Comparison of ENCODE assay signal across 8 cellular contexts in genomic region chr7:97971120-97971989, GRCh38. TPM values are rescaled to one million over a fixed set of nuclear protein-coding genes. Genes with fewer than 3 reads are reported as not detected.
DNase-seq lines count a peak whose midpoint lies in the region; ATAC-seq and TF ChIP-seq lines count a peak whose summit lies in the region.

No MANE protein-coding gene starts in this region.

- H3K36me3 Mint-ChIP-seq in dendritic cell treated with granulocyte-macrophage colony-stimulating factor and Interleukin-4, amounts not matched to agents 40 ng/mL and 50 ng/mL, for 4 days (ENCODE audit: low read depth): peaks cover 34% of the 10 kb centered on the region

- H3K27me3 Mint-ChIP-seq in dendritic cell treated with granulocyte-macrophage colony-stimulating factor and Interleukin-4, amounts not matched to agents 40 ng/mL and 50 ng/mL, for 4 days: peaks cover 6% of the 10 kb centered on the region

- no peak for TF ChIP-seq POLR2A in lower leg skin (IDR thresholded peaks at IDR 0.05)

- H3K36me3 ChIP-seq in SJSA1: no peaks in the 10 kb centered on the region

- peak overlapping the region; percentile 86 for H3K27ac Mint-ChIP-seq in dendritic cell treated with granulocyte-macrophage colony-stimulating factor and Interleukin-4, amounts not matched to agents 40 ng/mL and 50 ng/mL, for 4 days

- 29 to 30% methylated on average over 26 of the region's 26 CpGs for WGBS in lower leg skin, 2 donors

- peak; percentile 36 for ATAC-seq in GM19372 (IDR thresholded peaks at IDR 0.05; ENCODE audit: low read depth, unreplicated experiment)
- peak; percentile 31 for ATAC-seq in HG03439 (IDR thresholded peaks at IDR 0.05; ENCODE audit: unreplicated experiment)
- ATAC-seq in stimulated activated naive CD8-positive, alpha-beta T cell treated with anti-CD3 and anti-CD28 coated beads, Interleukin-15, Interleukin-2, amounts not matched to agents 100 U/mL and 50 U/mL, for 24 hours: peak; percentile 44

- DNase-seq in D341Med (ENCODE audit: low spot score): peak; percentile 25
- DNase-seq in SJSA1 (ENCODE audit: low read depth in 1 of 2, low spot score in 2 of 2): peak in 1 of 2 experiments; percentile 31
- DNase-seq in lower leg skin (ENCODE audit: low spot score in 2 of 2): no peak
- DNase-seq in stimulated activated naive CD8-positive, alpha-beta T cell treated with anti-CD3 and anti-CD28 coated beads, Interleukin-15, Interleukin-2, amounts not matched to agents 100 U/mL and 50 U/mL, for 24 hours: peak; percentile 11
- no peak for DNase-seq in cerebellum (ENCODE audit: low spot score)

- peaks cover 17% of the 10 kb centered on the region for H3K4me1 Mint-ChIP-seq in dendritic cell treated with granulocyte-macrophage colony-stimulating factor and Interleukin-4, amounts not matched to agents 40 ng/mL and 50 ng/mL, for 4 days (ENCODE audit: low read depth)

- intact Hi-C loops in dendritic cell treated with granulocyte-macrophage colony-stimulating factor and Interleukin-4, amounts not matched to agents 40 ng/mL and 50 ng/mL, for 4 days (cut with micrococcal nuclease): loop anchor here (5.0 kb wide), 1 partner anchor 854 kb away; the partner anchor contains the start of gene SDHAF3
- intact Hi-C loops in lower leg skin (cut with DNase I; ENCODE audit: low total_unique reads): loop anchor here (5.0 kb wide), 1 partner anchor 99 kb away; the partner anchor contains the start of gene ASNS

- peak overlapping the region; percentile 80 for H3K4me3 Mint-ChIP-seq in dendritic cell treated with granulocyte-macrophage colony-stimulating factor and Interleukin-4, amounts not matched to agents 40 ng/mL and 50 ng/mL, for 4 days

- no peak overlapping the region for H3K27ac ChIP-seq in SJSA1

- H3K4me3 ChIP-seq in SJSA1 (peak overlapping the region; percentile 72), lower leg skin (ENCODE audit: low read depth, poor library complexity, severe bottlenecking) (peak overlapping the region; percentile 99)

- H3K4me1 ChIP-seq in SJSA1 (replicated peaks): peaks cover 3% of the 10 kb centered on the region

- H3K27me3 ChIP-seq in SJSA1 (replicated peaks): no peaks in the 10 kb centered on the region

- no peaks in the 10 kb centered on the region for H3K9me3 ChIP-seq in SJSA1 (replicated peaks)

- peaks cover 12% of the 10 kb centered on the region for H3K9me3 Mint-ChIP-seq in dendritic cell treated with granulocyte-macrophage colony-stimulating factor and Interleukin-4, amounts not matched to agents 40 ng/mL and 50 ng/mL, for 4 days

- no peak for TF ChIP-seq CTCF in lower leg skin (IDR thresholded peaks at IDR 0.05)

RNA-seq across cellular contexts. Expression of gene OCM2, which starts 18.6 kb away (rescaled TPM):
- total RNA-seq in SJSA1 (2014; rRNA removed; shearing (Covaris generic)): not detected in 2 replicates
- total RNA-seq in lower leg skin (not detected), cerebellum (not detected)

Comparison
In these comparisons a context has a peak if more than half of its experiments do, and no peak if none do; other contexts are left out.
1. DNase-seq: peak in D341Med (single experiment) and stimulated activated naive CD8-positive, alpha-beta T cell treated with anti-CD3 and anti-CD28 coated beads, Interleukin-15, Interleukin-2, amounts not matched to agents 100 U/mL and 50 U/mL, for 24 hours (single experiment); none in lower leg skin (0 of 2) and cerebellum (single experiment).
2. Peak in every context shown above with its lines, with median percentiles within 50 percentile points of each other: ATAC-seq.